In the genomic region with DNA sequence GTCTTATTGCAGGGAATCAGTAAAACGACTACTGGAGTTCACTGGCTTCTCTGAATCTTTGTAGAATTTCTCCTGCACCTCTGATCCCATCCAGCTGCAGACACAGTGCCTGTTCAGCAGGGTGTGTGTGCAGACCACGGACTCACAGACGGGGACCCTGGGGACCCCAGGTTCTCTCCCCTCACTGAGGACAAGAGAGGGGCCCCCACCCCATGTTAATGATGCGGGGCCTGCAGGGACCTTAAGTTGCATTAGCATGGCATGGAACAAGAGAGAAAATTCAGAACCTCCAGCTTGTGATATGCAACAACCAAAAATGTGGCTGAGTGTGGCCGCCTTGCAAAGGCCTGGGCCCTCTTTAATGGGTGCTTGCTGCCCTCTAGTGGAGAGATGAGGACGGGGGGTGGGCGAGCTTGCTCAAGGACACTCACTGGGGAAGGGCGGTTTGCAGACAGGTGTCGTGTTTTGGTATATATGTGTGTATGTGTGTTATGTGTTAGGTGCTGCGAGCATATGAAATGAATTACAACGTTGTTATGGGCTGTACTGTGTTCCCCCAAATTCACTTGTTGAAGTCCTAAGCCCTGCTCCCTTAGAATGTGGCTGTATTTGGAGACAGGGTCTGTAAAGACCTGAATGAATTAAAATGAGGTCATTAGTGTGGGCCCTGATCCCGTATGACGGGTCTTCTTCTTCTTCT, we compare ENCODE assay signal across 8 cellular contexts.
DNase-seq lines count a peak whose midpoint lies in the region; ATAC-seq and TF ChIP-seq lines count a peak whose summit lies in the region.

No MANE protein-coding gene starts in this region.

- TF ChIP-seq POLR2A in HCT116 (IDR thresholded peaks at IDR 0.05; ENCODE audit: borderline replicate concordance, extremely low read depth, insufficient read depth, insufficient read length), result no peak

- RAD21 ChIA-PET in HCT116 (lab: Charles Lee; ENCODE audit: low non-redundant PET in 1 of 2, low total read pairs in 2 of 2, uncharacterized antibody in 2 of 2, unreplicated experiment in 2 of 2), result interaction anchor here (0.8 to 1.3 kb wide), 10 partner anchors 115 to 679 kb away, joined by 3 to 7 read pairs (median 4); partner anchors contain the start of genes SLC25A1 (in 2 of the 2), CDC45 (in 1 of the 2) and ESS2 (in 1 of the 2)

- H3K9me3 Mint-ChIP-seq in activated CD8-positive, alpha-beta T cell treated with anti-CD3 and anti-CD28 coated beads, Interleukin-2, amount 10 ng/mL, durations not matched to agents 7 days and 5 days (ENCODE audit: insufficient read depth), result no peaks in the 10 kb centered on the region
- no peaks in the 10 kb centered on the region for H3K9me3 Mint-ChIP-seq in effector memory CD8-positive, alpha-beta T cell

- H4K20me1 ChIP-seq in BLaER1 (no peaks in the 10 kb centered on the region), HCT116 (ENCODE audit: insufficient read depth) (no peaks in the 10 kb centered on the region)

- H3K36me3 Mint-ChIP-seq in activated CD8-positive, alpha-beta T cell treated with anti-CD3 and anti-CD28 coated beads, Interleukin-2, amount 10 ng/mL, durations not matched to agents 7 days and 5 days (ENCODE audit: low read depth), result no peaks in the 10 kb centered on the region
- no peaks in the 10 kb centered on the region for H3K36me3 Mint-ChIP-seq in effector memory CD8-positive, alpha-beta T cell (ENCODE audit: insufficient read depth)

- H3K27ac Mint-ChIP-seq in activated CD8-positive, alpha-beta T cell treated with anti-CD3 and anti-CD28 coated beads, Interleukin-2, amount 10 ng/mL, durations not matched to agents 7 days and 5 days, result no peak overlapping the region
- no peak overlapping the region for H3K27ac Mint-ChIP-seq in effector memory CD8-positive, alpha-beta T cell

- CTCF ChIA-PET in HCT116 (lab: Charles Lee), result interaction anchor here (0.6 to 2.3 kb wide), 28 partner anchors 10 to 594 kb away, joined by 3 to 26 read pairs (median 4); partner anchors contain the start of genes CDC45, DGCR2, ESS2 and SLC25A1
- CTCF ChIA-PET in activated CD8-positive, alpha-beta T cell treated with anti-CD3 and anti-CD28 coated beads, Interleukin-2, amount 10 ng/mL, durations not matched to agents 7 days and 5 days (lab: Charles Lee), result interaction anchor here (0.6 to 2.9 kb wide), 52 partner anchors 9 to 579 kb away, joined by 3 to 29 read pairs (median 5); partner anchors contain the start of genes CDC45 and ESS2

- no TSS peak for BruUV-seq in HCT116 (replicated peaks; lab: Mats Ljungman, UMichigan)

- DNase-seq in HCT116 (ENCODE audit: low read depth, low spot score) (peak; percentile 68), NCI-H748 (lab: John Stamatoyannopoulos, UW; ENCODE audit: unreplicated experiment) (peak; percentile 66), mesenteric fat pad (ENCODE audit: low spot score) (peak; percentile 91)
- peak; percentile 90 for DNase-seq in activated CD8-positive, alpha-beta T cell treated with anti-CD3 and anti-CD28 coated beads, Interleukin-2, amount 10 ng/mL, durations not matched to agents 7 days and 5 days
- peak; percentile 76 to 86 (median 80) for DNase-seq in effector memory CD8-positive, alpha-beta T cell
- peak; percentile 60 to 65 for DNase-seq in stimulated activated CD8-positive, alpha-beta memory T cell treated with anti-CD3 and anti-CD28 coated beads, Interleukin-15, amount 100 ng/mL, for 48 hours (ENCODE audit: low read depth in 2 of 2)

- peak; percentile 92 for TF ChIP-seq RAD21 in HCT116 (IDR thresholded peaks at IDR 0.05; ENCODE audit: low read depth)

- no peak overlapping the region for H3K4me3 ChIP-seq in BLaER1
- no peak overlapping the region for H3K4me3 ChIP-seq in HCT116 (replicated peaks in 1 of 2; ENCODE audit: low read depth in 1 of 2, low read length in 2 of 2)

- H3K27me3 ChIP-seq in BLaER1 (no peaks in the 10 kb centered on the region), HCT116 (ENCODE audit: insufficient read depth, low read length) (no peaks in the 10 kb centered on the region)

- H3K27me3 Mint-ChIP-seq in activated CD8-positive, alpha-beta T cell treated with anti-CD3 and anti-CD28 coated beads, Interleukin-2, amount 10 ng/mL, durations not matched to agents 7 days and 5 days (ENCODE audit: low read depth), result peaks cover 1% of the 10 kb centered on the region
- peaks cover 33 to 66% of the 10 kb centered on the region in 2 donors for H3K27me3 Mint-ChIP-seq in effector memory CD8-positive, alpha-beta T cell

- intact Hi-C loops in HCT116 (cut with micrococcal nuclease), result loop anchor here (1.0 to 5.0 kb wide), 5 partner anchors 133 to 486 kb away; partner anchors contain the start of genes CDC45, ESS2 and UFD1

- POLR2A ChIA-PET in HCT116 (lab: Charles Lee), result interaction anchor here (0.8 to 1.1 kb wide), 3 partner anchors 150 to 582 kb away, joined by 3 read pairs; partner anchors contain the start of genes CDC45, ESS2 and UFD1
- POLR2A ChIA-PET in activated CD8-positive, alpha-beta T cell treated with anti-CD3 and anti-CD28 coated beads, Interleukin-2, amount 10 ng/mL, durations not matched to agents 7 days and 5 days (lab: Charles Lee), result interaction anchor here (0.7 to 1.1 kb wide), 2 partner anchors 123 to 149 kb away, joined by 3 to 6 read pairs; no protein-coding TSS in a partner anchor

- no peak overlapping the region for H3K4me3 Mint-ChIP-seq in activated CD8-positive, alpha-beta T cell treated with anti-CD3 and anti-CD28 coated beads, Interleukin-2, amount 10 ng/mL, durations not matched to agents 7 days and 5 days
- no peak overlapping the region for H3K4me3 Mint-ChIP-seq in effector memory CD8-positive, alpha-beta T cell

- ATAC-seq in HCT116, result peak; percentile 93
- peak; percentile 93 for ATAC-seq in activated CD8-positive, alpha-beta T cell treated with anti-CD3 and anti-CD28 coated beads, Interleukin-2, amount 10 ng/mL, durations not matched to agents 7 days and 5 days
- peak; percentile 76 for ATAC-seq in effector memory CD8-positive, alpha-beta T cell (replicated peaks)
- no peak for ATAC-seq in HG02610 (IDR thresholded peaks at IDR 0.05; ENCODE audit: unreplicated experiment)

- peak; percentile 83 to 97 (median 95) for TF ChIP-seq CTCF in HCT116 (IDR thresholded peaks at IDR 0.05 in 2 of 3, conservative IDR thresholded peaks at IDR 0.05 in 1 of 3; ENCODE audit: borderline replicate concordance in 1 of 3, insufficient read depth in 1 of 3, low read depth in 2 of 3, low read length in 2 of 3)

- no peaks in the 10 kb centered on the region for H3K36me3 ChIP-seq in BLaER1
- H3K36me3 ChIP-seq in HCT116 (ENCODE audit: control insufficient read depth in 1 of 2, insufficient read depth in 2 of 2, low read length in 2 of 2), result no peaks in the 10 kb centered on the region

- no peaks in the 10 kb centered on the region for H3K4me1 Mint-ChIP-seq in activated CD8-positive, alpha-beta T cell treated with anti-CD3 and anti-CD28 coated beads, Interleukin-2, amount 10 ng/mL, durations not matched to agents 7 days and 5 days (ENCODE audit: low read depth)
- H3K4me1 Mint-ChIP-seq in effector memory CD8-positive, alpha-beta T cell (ENCODE audit: low read depth in 2 of 2), result peaks cover 0 to 4% of the 10 kb centered on the region in 2 donors

- H3K9me3 ChIP-seq in BLaER1 (no peaks in the 10 kb centered on the region), HCT116 (ENCODE audit: control insufficient read depth in 1 of 2, insufficient read depth in 1 of 2, low read depth in 1 of 2, low read length in 2 of 2) (no peaks in the 10 kb centered on the region)

- no peaks in the 10 kb centered on the region for H3K79me2 ChIP-seq in HCT116 (ENCODE audit: insufficient read depth, low read length)

- no peaks in the 10 kb centered on the region for H3K9me2 ChIP-seq in HCT116 (ENCODE audit: insufficient read depth)

- no peak overlapping the region for H3K9ac ChIP-seq in BLaER1
- no peak overlapping the region for H3K9ac ChIP-seq in HCT116 (ENCODE audit: low read length)

- H3K4me1 ChIP-seq in BLaER1 (peaks cover 10% of the 10 kb centered on the region), HCT116 (ENCODE audit: control insufficient read depth in 1 of 2, insufficient read depth in 2 of 2, low read length in 2 of 2) (peaks cover 4 to 6% of the 10 kb centered on the region in 2 experiments; a peak in 2 of 4 replicates)

- H2AFZ ChIP-seq in HCT116 (ENCODE audit: low read depth, low read length, poor library complexity, severe bottlenecking), result no peak overlapping the region

- H3K4me2 ChIP-seq in BLaER1 (peak overlapping the region; percentile 31; the same call in 1 of the 2 replicates), HCT116 (ENCODE audit: low read length) (no peak overlapping the region)

- H3K27ac ChIP-seq in BLaER1 (no peak overlapping the region), HCT116 (ENCODE audit: low read depth, low read length) (no peak overlapping the region)

TF ChIP-seq in HCT116, 20 proteins besides CTCF, POLR2A, EP300 and RAD21:
- TF ChIP-seq TCF7L2 (IDR thresholded peaks at IDR 0.05; ENCODE audit: borderline replicate concordance, extremely low read depth, insufficient read depth, insufficient read length), result no peak
- no peak for TF ChIP-seq ELF1 (IDR thresholded peaks at IDR 0.05; ENCODE audit: borderline replicate concordance, low read depth)
